ENCODE assay signal across 12 cellular contexts in genomic region chr10:125035136-125035535, GRCh38.
DNase-seq lines count a peak whose midpoint lies in the region; ATAC-seq and TF ChIP-seq lines count a peak whose summit lies in the region.
"Had no signal": no experiment of that assay in that cellular context is flagged by ENCODE, and none has a peak within 500 bp of the region (broad histone marks: within the 10 kb centered on the region; RNA-seq: fewer than 3 reads in every experiment).

No MANE protein-coding gene starts in this region.

- H3K4me1 Mint-ChIP-seq in GM23338, result peaks cover 88% of the 10 kb centered on the region
- H3K4me1 Mint-ChIP-seq: T-cell had no signal

- no peak for TF ChIP-seq EP300 in ovary (IDR thresholded peaks at IDR 0.05)

- peaks cover 100% of the 10 kb centered on the region for H3K79me2 ChIP-seq in GM23338 (replicated peaks; ENCODE audit: insufficient read depth)

- H3K27me3 ChIP-seq in GM23338 (ENCODE audit: insufficient read depth) (no peaks in the 10 kb centered on the region), skeletal muscle satellite cell (ENCODE audit: control insufficient read depth, insufficient read depth, low read length) (no peaks in the 10 kb centered on the region), esophagus squamous epithelium (no peaks in the 10 kb centered on the region), ovary (no peaks in the 10 kb centered on the region)
- no peaks in the 10 kb centered on the region for H3K27me3 ChIP-seq in effector memory CD4-positive, alpha-beta T cell (replicated peaks; ENCODE audit: control insufficient read depth, insufficient read depth, low read length, poor library complexity, severe bottlenecking)

- H3K9me3 Mint-ChIP-seq in GM23338, result no peaks in the 10 kb centered on the region
- H3K9me3 Mint-ChIP-seq: T-cell had no signal

- peaks cover 90% of the 10 kb centered on the region for H3K36me3 Mint-ChIP-seq in GM23338 (ENCODE audit: low read depth)
- H3K36me3 Mint-ChIP-seq: T-cell had no signal

- 0 out of 2 replicates have a peak overlapping the region, but pooled peaks have one; percentile 46 for H3K27ac ChIP-seq in GM23338 (ENCODE audit: low read depth)
- no peak overlapping the region for H3K27ac ChIP-seq in effector memory CD4-positive, alpha-beta T cell (ENCODE audit: insufficient read depth, low read length, poor library complexity, severe bottlenecking)
- H3K27ac ChIP-seq in esophagus squamous epithelium, result no peak overlapping the region
- no peak overlapping the region for H3K27ac ChIP-seq in ovary

- 71 to 76% methylated on average over 11 of the region's 11 CpGs for WGBS in esophagus squamous epithelium, 2 donors
- 17 to 29% (median 23%) methylated on average over 11 of the region's 11 CpGs for WGBS in ovary, 3 donors

- H3K36me3 ChIP-seq in GM23338 (ENCODE audit: insufficient read depth) (no peaks in the 10 kb centered on the region), skeletal muscle satellite cell (ENCODE audit: insufficient read depth, low read length) (peaks cover 18% of the 10 kb centered on the region), esophagus squamous epithelium (peaks cover 0 to 39% (median 0%) of the 10 kb centered on the region in 3 donors), ovary (no peaks in the 10 kb centered on the region)
- no peaks in the 10 kb centered on the region for H3K36me3 ChIP-seq in effector memory CD4-positive, alpha-beta T cell (ENCODE audit: control insufficient read depth, insufficient read depth, low read length)

- no peak overlapping the region for H2AFZ ChIP-seq in GM23338

- no peak for TF ChIP-seq POLR2A in esophagus squamous epithelium (IDR thresholded peaks at IDR 0.05)
- TF ChIP-seq POLR2A in ovary (IDR thresholded peaks at IDR 0.05), result no peak

- H3K27ac Mint-ChIP-seq in GM23338, result peak overlapping the region; percentile 57
- H3K27ac Mint-ChIP-seq: T-cell had no signal

- peaks cover 4% of the 10 kb centered on the region for H3F3A ChIP-seq in GM23338 (replicated peaks; ENCODE audit: low read depth)

- H3K27me3 Mint-ChIP-seq in GM23338 (ENCODE audit: insufficient read depth, low read depth, poor library complexity), result peaks cover 52% of the 10 kb centered on the region

- TF ChIP-seq CTCF in GM23338 (conservative IDR thresholded peaks at IDR 0.05; ENCODE audit: low read depth in 2 of 2), result no peak
- no peak for TF ChIP-seq CTCF in esophagus squamous epithelium (IDR thresholded peaks at IDR 0.05)
- TF ChIP-seq CTCF in ovary (IDR thresholded peaks at IDR 0.05), result no peak

- no peak for ATAC-seq in GM23338
- ATAC-seq: T-cell had no signal

- DNase-seq in GM23338 (ENCODE audit: low spot score), result peak; percentile 57
- DNase-seq in SW480 (ENCODE audit: low spot score), result peak; percentile 80
- DNase-seq in fibroblast of peridontal ligament (ENCODE audit: extremely low read depth), result peak; percentile 94
- DNase-seq in Kasumi-1 (lab: John Stamatoyannopoulos, UW), result no peak
- DNase-seq in effector memory CD4-positive, alpha-beta T cell, result no peak
- DNase-seq in esophagus squamous epithelium (lab: John Stamatoyannopoulos, UW), result no peak
- no peak for DNase-seq in ovary
- DNase-seq: activated CD8-positive, alpha-beta memory T cell treated with anti-CD3 and anti-CD28 coated beads, Interleukin-2, amount 50 U/mL, for 48 hours; NCI-H2171 treated with DMSO at 0.1 percent for 48 hours; retina; T-cell had no signal

- H3K9me2 ChIP-seq in GM23338 (ENCODE audit: insufficient read depth), result no peaks in the 10 kb centered on the region

- no peak overlapping the region for H3K4me3 ChIP-seq in GM23338
- peak overlapping the region; percentile 23 for H3K4me3 ChIP-seq in skeletal muscle satellite cell (ENCODE audit: low read length)
- H3K4me3 ChIP-seq in effector memory CD4-positive, alpha-beta T cell (ENCODE audit: insufficient read depth, low read depth, low read length, poor library complexity, severe bottlenecking), result no peak overlapping the region
- no peak overlapping the region for H3K4me3 ChIP-seq in esophagus squamous epithelium
- no peak overlapping the region for H3K4me3 ChIP-seq in ovary

- intact Hi-C loops in esophagus squamous epithelium (cut with DNase I), result no loop called here
- intact Hi-C loops in ovary (cut with DNase I), result no loop called here

- H3K4me2 ChIP-seq in GM23338 (no peak overlapping the region), skeletal muscle satellite cell (ENCODE audit: low read length) (peak overlapping the region; percentile 76)

- no peak overlapping the region; the same call in 2 of the 3 replicates for H3K4me3 Mint-ChIP-seq in GM23338
- H3K4me3 Mint-ChIP-seq: T-cell had no signal

- H4K20me1 ChIP-seq in GM23338 (replicated peaks; ENCODE audit: insufficient read depth), result peaks cover 69% of the 10 kb centered on the region

- H3K9me3 ChIP-seq in skeletal muscle satellite cell (replicated peaks; ENCODE audit: low read length) (no peaks in the 10 kb centered on the region), esophagus squamous epithelium (no peaks in the 10 kb centered on the region), ovary (no peaks in the 10 kb centered on the region)
- no peaks in the 10 kb centered on the region for H3K9me3 ChIP-seq in effector memory CD4-positive, alpha-beta T cell (ENCODE audit: control insufficient read depth, low read length)

- peak overlapping the region; percentile 62 for H3K9ac ChIP-seq in skeletal muscle satellite cell (ENCODE audit: low read depth, low read length)

- H3K4me1 ChIP-seq in GM23338 (ENCODE audit: insufficient read depth) (peaks cover 70% of the 10 kb centered on the region), skeletal muscle satellite cell (ENCODE audit: control insufficient read depth, insufficient read depth, low read length) (peaks cover 53% of the 10 kb centered on the region), esophagus squamous epithelium (peaks cover 14 to 66% (median 19%) of the 10 kb centered on the region in 3 donors), ovary (ENCODE audit: insufficient read depth) (peaks cover 19% of the 10 kb centered on the region)
- no peaks in the 10 kb centered on the region for H3K4me1 ChIP-seq in effector memory CD4-positive, alpha-beta T cell (ENCODE audit: control insufficient read depth, insufficient read depth, low read length, poor library complexity, severe bottlenecking)

TF ChIP-seq in GM23338, 12 proteins besides CTCF, POLR2A, EP300 and RAD21 (continues in another document):
- no peak for TF ChIP-seq JUNB (IDR thresholded peaks at IDR 0.05; ENCODE audit: unreplicated experiment)
- TF ChIP-seq, protein P1, sequence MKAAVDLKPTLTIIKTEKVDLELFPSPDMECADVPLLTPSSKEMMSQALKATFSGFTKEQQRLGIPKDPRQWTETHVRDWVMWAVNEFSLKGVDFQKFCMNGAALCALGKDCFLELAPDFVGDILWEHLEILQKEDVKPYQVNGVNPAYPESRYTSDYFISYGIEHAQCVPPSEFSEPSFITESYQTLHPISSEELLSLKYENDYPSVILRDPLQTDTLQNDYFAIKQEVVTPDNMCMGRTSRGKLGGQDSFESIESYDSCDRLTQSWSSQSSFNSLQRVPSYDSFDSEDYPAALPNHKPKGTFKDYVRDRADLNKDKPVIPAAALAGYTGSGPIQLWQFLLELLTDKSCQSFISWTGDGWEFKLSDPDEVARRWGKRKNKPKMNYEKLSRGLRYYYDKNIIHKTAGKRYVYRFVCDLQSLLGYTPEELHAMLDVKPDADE (IDR thresholded peaks at IDR 0.05), result no peak
- no peak for TF ChIP-seq CREB1 (CRISPR knock-in tag; IDR thresholded peaks at IDR 0.05; ENCODE audit: low read depth)
- TF ChIP-seq ZNF331 (CRISPR knock-in tag; IDR thresholded peaks at IDR 0.05; ENCODE audit: low read depth), result no peak
- no peak for TF ChIP-seq EZH2 (IDR thresholded peaks at IDR 0.05; ENCODE audit: low read depth, unreplicated experiment)
- TF ChIP-seq EZH2phosphoT487 (IDR thresholded peaks at IDR 0.05; ENCODE audit: unreplicated experiment), result no peak
- TF ChIP-seq ZNF114 (CRISPR knock-in tag; IDR thresholded peaks at IDR 0.05), result no peak

Comparison
In these comparisons a context has a peak if more than half of its experiments do, and no peak if none do; other contexts are left out.
1. DNase-seq: peak in GM23338 (single experiment), SW480 (single experiment) and fibroblast of peridontal ligament (single experiment); none in Kasumi-1 (0 of 2), effector memory CD4-positive, alpha-beta T cell (0 of 3), esophagus squamous epithelium (single experiment) and ovary (0 of 5).